ENCODE assay signal across 22 cellular contexts in the genomic region with DNA sequence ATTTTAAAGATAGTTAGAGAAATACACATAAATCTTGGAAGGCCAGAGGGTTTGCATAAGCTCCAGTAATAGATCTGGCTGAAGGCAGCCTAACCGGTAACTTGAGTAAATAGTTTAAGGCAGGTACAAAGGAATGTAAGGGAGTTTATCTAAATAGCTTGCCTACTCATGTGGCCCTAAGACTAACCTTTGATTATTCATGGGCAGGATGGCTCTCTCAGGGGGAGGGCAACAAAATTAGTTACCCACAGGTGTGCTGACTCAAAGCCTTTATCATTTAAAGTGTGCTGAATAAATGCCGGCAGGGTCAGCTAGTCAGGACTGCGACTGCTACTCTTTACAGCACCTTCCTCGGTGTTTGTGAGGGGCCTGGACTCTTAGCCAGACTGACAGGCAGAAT.
"Had no signal": no experiment of that assay in that cellular context is flagged by ENCODE, and none has a peak within 500 bp of the region (broad histone marks: within the 10 kb centered on the region; RNA-seq: fewer than 3 reads in every experiment).

No MANE protein-coding gene starts in this region.

- H3K36me3 ChIP-seq: ascending aorta, breast epithelium, neutrophil, thyroid gland had no signal

- H3K4me3 ChIP-seq: ascending aorta, breast epithelium, mucosa of descending colon, thyroid gland had no signal

- ATAC-seq: activated CD8-positive, alpha-beta memory T cell treated with anti-CD3 and anti-CD28 coated beads, Interleukin-2, amount 10 ng/mL, durations not matched to agents 7 days and 5 days; left lobe of liver; mucosa of descending colon; naive thymus-derived CD4-positive, alpha-beta T cell; stimulated activated naive B cell treated with anti-CD40 and anti-IgM and Interleukin-4, amounts not matched to agents 10 μg/mL and 1 μg/mL and 100 μg/mL, for 72 hours; T-cell had no signal

- DNase-seq: activated CD4-positive, alpha-beta memory T cell treated with anti-CD3 and anti-CD28 coated beads for 36 hours; activated CD8-positive, alpha-beta memory T cell treated with anti-CD3 and anti-CD28 coated beads, Interleukin-2, amount 10 ng/mL, durations not matched to agents 7 days and 5 days; activated naive CD4-positive, alpha-beta T cell treated with anti-CD3 and anti-CD28 coated beads for 36 hours; activated T-cell treated with anti-CD3 and anti-CD28 coated beads, Interleukin-2, amount 50 U/mL, for 1 hour; cerebellar nuclear complex; effector memory CD4-positive, alpha-beta T cell; foreskin melanocyte; immature natural killer cell; mucosa of descending colon; naive thymus-derived CD4-positive, alpha-beta T cell; retina; stimulated activated CD4-positive, alpha-beta T cell treated with anti-CD3 and anti-CD28 coated beads, Interleukin-15, amount 100 ng/mL, for 24 hours; stimulated activated CD4-positive, alpha-beta T cell treated with anti-CD3 and anti-CD28 coated beads, Interleukin-4, amount 100 ng/mL, for 1 hour; stimulated activated naive B cell treated with anti-CD40 and anti-IgM and Interleukin-4, amounts not matched to agents 10 μg/mL and 1 μg/mL and 100 μg/mL, for 72 hours; T-cell; T1000; thyroid gland had no signal

- H3K27ac ChIP-seq: ascending aorta, breast epithelium, neutrophil, parathyroid adenoma, thyroid gland had no signal

- H3K27me3 ChIP-seq: ascending aorta, breast epithelium, neutrophil, thyroid gland had no signal

- H2AFZ ChIP-seq: parathyroid adenoma had no signal

- H3K79me2 ChIP-seq: parathyroid adenoma had no signal

- H3K4me1 ChIP-seq: ascending aorta, breast epithelium, parathyroid adenoma, thyroid gland had no signal

- H3K9ac ChIP-seq: parathyroid adenoma had no signal

- H3K9me3 ChIP-seq: breast epithelium, neutrophil, thyroid gland had no signal
